In genomic region chr4:54063224-54063623, GRCh38 we compare ENCODE assay signal across 8 cellular contexts. TPM values are rescaled to one million over a fixed set of nuclear protein-coding genes. Genes with fewer than 3 reads are reported as not detected.
DNase-seq lines count a peak whose midpoint lies in the region; ATAC-seq and TF ChIP-seq lines count a peak whose summit lies in the region.

No MANE protein-coding gene starts in this region.

- no peak for ATAC-seq in GM18861 (IDR thresholded peaks at IDR 0.05; ENCODE audit: unreplicated experiment)

- H3K36me3 Mint-ChIP-seq in HFFc6 (ENCODE audit: low read depth), result peaks cover 22% of the 10 kb centered on the region
- H3K36me3 Mint-ChIP-seq in activated naive CD4-positive, alpha-beta T cell treated with anti-CD3 and anti-CD28 coated beads, Interleukin-2, amount 50 U/mL, for 24 hours, result peaks cover 4% of the 10 kb centered on the region

- H3K4me3 ChIP-seq in iPS-18c (ENCODE audit: insufficient read depth, low read depth, low read length), result peak overlapping the region; percentile 93

- H3K4me3 Mint-ChIP-seq in HFFc6, result peak overlapping the region; percentile 93
- peak overlapping the region; percentile 97 for H3K4me3 Mint-ChIP-seq in activated naive CD4-positive, alpha-beta T cell treated with anti-CD3 and anti-CD28 coated beads, Interleukin-2, amount 50 U/mL, for 24 hours

- no peaks in the 10 kb centered on the region; the same call in 1 of the 2 replicates for H3K27me3 Mint-ChIP-seq in HFFc6 (ENCODE audit: insufficient read depth)
- no peaks in the 10 kb centered on the region for H3K27me3 Mint-ChIP-seq in activated naive CD4-positive, alpha-beta T cell treated with anti-CD3 and anti-CD28 coated beads, Interleukin-2, amount 50 U/mL, for 24 hours

- peaks cover 76% of the 10 kb centered on the region for H3K4me1 Mint-ChIP-seq in HFFc6 (ENCODE audit: low read depth)
- peaks cover 62% of the 10 kb centered on the region for H3K4me1 Mint-ChIP-seq in activated naive CD4-positive, alpha-beta T cell treated with anti-CD3 and anti-CD28 coated beads, Interleukin-2, amount 50 U/mL, for 24 hours

- no peaks in the 10 kb centered on the region for H3K9me3 Mint-ChIP-seq in HFFc6
- no peaks in the 10 kb centered on the region for H3K9me3 Mint-ChIP-seq in activated naive CD4-positive, alpha-beta T cell treated with anti-CD3 and anti-CD28 coated beads, Interleukin-2, amount 50 U/mL, for 24 hours

- TF ChIP-seq CTCF in HFFc6 (IDR thresholded peaks at IDR 0.05), result no peak

- peak overlapping the region; percentile 94 for H3K27ac Mint-ChIP-seq in HFFc6
- H3K27ac Mint-ChIP-seq in activated naive CD4-positive, alpha-beta T cell treated with anti-CD3 and anti-CD28 coated beads, Interleukin-2, amount 50 U/mL, for 24 hours, result peak overlapping the region; percentile 98

- no peaks in the 10 kb centered on the region for H3K9me3 ChIP-seq in iPS-18c (ENCODE audit: control insufficient read depth, insufficient read depth, low read length)

- peak; percentile 28 for DNase-seq in AG20443 (ENCODE audit: low spot score)
- DNase-seq in HFFc6, result peak; percentile 75
- peak; percentile 4 for DNase-seq in stimulated activated CD4-positive, alpha-beta T cell treated with anti-CD3 and anti-CD28 coated beads, Interleukin-4, amount 100 ng/mL, for 1 hour
- DNase-seq in NK-92 treated with Interleukin-12 subunit alpha and Interleukin-12 subunit beta, amount 100 ng/mL, for 24 hours (lab: John Stamatoyannopoulos, UW), result no peak
- no peak for DNase-seq in NCI-H524 (lab: John Stamatoyannopoulos, UW)

RNA-seq across cellular contexts. Expression of gene CHIC2, which starts 1.2 kb away (rescaled TPM):
- total RNA-seq in HFFc6 (2021; fragmentation: NEBNext Ultra II Directional; extraction: Animal tissue kit (Norgen Biotek cat#: 25700)), result 10 to 100 TPM; 23.5 to 30.2 (median 27.5) TPM

RNA-seq across cellular contexts. Expression of gene GSX2, which starts 36.7 kb away (rescaled TPM):
- total RNA-seq in HFFc6 (2021; fragmentation: NEBNext Ultra II Directional; extraction: Animal tissue kit (Norgen Biotek cat#: 25700)), result not detected

Comparison
In these comparisons a context has a peak if more than half of its experiments do, and no peak if none do; other contexts are left out.
1. DNase-seq: peak in AG20443 (single experiment), HFFc6 (single experiment) and stimulated activated CD4-positive, alpha-beta T cell treated with anti-CD3 and anti-CD28 coated beads, Interleukin-4, amount 100 ng/mL, for 1 hour (single experiment); none in NK-92 treated with Interleukin-12 subunit alpha and Interleukin-12 subunit beta, amount 100 ng/mL, for 24 hours (single experiment) and NCI-H524 (0 of 2).